9 cellular contexts compared by ENCODE assay signal in genomic region chr6:127539292-127539691, GRCh38. TPM values are rescaled to one million over a fixed set of nuclear protein-coding genes. Genes with fewer than 3 reads are reported as not detected.
DNase-seq lines count a peak whose midpoint lies in the region; ATAC-seq and TF ChIP-seq lines count a peak whose summit lies in the region.
"Had no signal": no experiment of that assay in that cellular context is flagged by ENCODE, and none has a peak within 500 bp of the region (broad histone marks: within the 10 kb centered on the region; RNA-seq: fewer than 3 reads in every experiment).

No MANE protein-coding gene starts in this region.

- H3K36me3 ChIP-seq in OCI-LY7 (ENCODE audit: insufficient read depth, low read length): no peaks in the 10 kb centered on the region
- H3K36me3 ChIP-seq in vagina: no peaks in the 10 kb centered on the region

- no peaks in the 10 kb centered on the region for H4K20me1 ChIP-seq in OCI-LY7 (ENCODE audit: insufficient read depth, low read length)

- POLR2A ChIA-PET in OCI-LY7 (lab: Charles Lee): interaction anchor here (0.6 to 1.0 kb wide), 6 partner anchors 24 to 1438 kb away, joined by 3 to 7 read pairs (median 3); no protein-coding TSS in a partner anchor

- intact Hi-C loops in OCI-LY7 (cut with micrococcal nuclease; ENCODE audit: unreplicated experiment) (loop anchor here (1.0 to 5.0 kb wide), 3 partner anchors 74 to 352 kb away; no protein-coding TSS in a partner anchor), vagina (cut with DNase I) (loop anchor here (10.0 kb wide), 2 partner anchors 74 to 234 kb away; no protein-coding TSS in a partner anchor)

- no peaks in the 10 kb centered on the region for H3K4me1 ChIP-seq in OCI-LY7 (ENCODE audit: insufficient read depth, low read length, poor library complexity, severe bottlenecking)
- H3K4me1 ChIP-seq in vagina: no peaks in the 10 kb centered on the region

- ATAC-seq in HG02623 (IDR thresholded peaks at IDR 0.05; ENCODE audit: unreplicated experiment): peak; percentile 56
- ATAC-seq in HG03469 (IDR thresholded peaks at IDR 0.05; ENCODE audit: unreplicated experiment): no peak

- no TSS peak for BruUV-seq in OCI-LY7 (replicated peaks; lab: Mats Ljungman, UMichigan)

- no peak overlapping the region for H3K4me2 ChIP-seq in OCI-LY7 (ENCODE audit: low read length)

- no peaks in the 10 kb centered on the region for H3K9me2 ChIP-seq in OCI-LY7 (ENCODE audit: insufficient read depth, low read length)

- H3K36me3 Mint-ChIP-seq in activated naive CD4-positive, alpha-beta T cell treated with anti-CD3 and anti-CD28 coated beads, Interleukin-2, amount 10 ng/mL, durations not matched to agents 7 days and 5 days: no peaks in the 10 kb centered on the region

- H3K27ac Mint-ChIP-seq in activated naive CD4-positive, alpha-beta T cell treated with anti-CD3 and anti-CD28 coated beads, Interleukin-2, amount 10 ng/mL, durations not matched to agents 7 days and 5 days: no peak overlapping the region

- H3K27me3 Mint-ChIP-seq in activated naive CD4-positive, alpha-beta T cell treated with anti-CD3 and anti-CD28 coated beads, Interleukin-2, amount 10 ng/mL, durations not matched to agents 7 days and 5 days: peaks cover 23% of the 10 kb centered on the region

- TF ChIP-seq POLR2A in vagina (IDR thresholded peaks at IDR 0.05): no peak

- DNase-seq in ELR (ENCODE audit: low read depth) (peak; percentile 65), OCI-LY7 (ENCODE audit: low spot score) (peak; percentile 20), fibroblast of peridontal ligament (ENCODE audit: extremely low read depth) (peak; percentile 65), vagina (ENCODE audit: extremely low spot score in 2 of 2) (no peak), anterior cingulate cortex (lab: John Stamatoyannopoulos, UW) (no peak)
- DNase-seq in activated naive CD4-positive, alpha-beta T cell treated with anti-CD3 and anti-CD28 coated beads, Interleukin-2, amount 10 ng/mL, durations not matched to agents 7 days and 5 days: no peak

- H3K4me3 ChIP-seq in OCI-LY7 (ENCODE audit: low read depth, low read length, poor library complexity, severe bottlenecking) (no peak overlapping the region), vagina (no peak overlapping the region)

- H3K27me3 ChIP-seq in vagina: no peaks in the 10 kb centered on the region

- no peak overlapping the region for H3K27ac ChIP-seq in OCI-LY7 (ENCODE audit: low read depth, low read length, poor library complexity, severe bottlenecking)
- H3K27ac ChIP-seq in vagina: no peak overlapping the region

- H3K9me3 ChIP-seq in OCI-LY7 (ENCODE audit: low read length) (no peaks in the 10 kb centered on the region), vagina (no peaks in the 10 kb centered on the region)

- no peaks in the 10 kb centered on the region for H3K79me2 ChIP-seq in OCI-LY7 (ENCODE audit: insufficient read depth, low read depth, low read length)

- TF ChIP-seq CTCF in OCI-LY7 (conservative IDR thresholded peaks at IDR 0.05; ENCODE audit: low read length) (peak; percentile 78), vagina (IDR thresholded peaks at IDR 0.05) (peak in 2 of 3 experiments; percentile 21 to 48)

- CTCF ChIA-PET in OCI-LY7 (lab: Charles Lee; ENCODE audit: unreplicated experiment): no interaction called here
- CTCF ChIA-PET in activated naive CD4-positive, alpha-beta T cell treated with anti-CD3 and anti-CD28 coated beads, Interleukin-2, amount 10 ng/mL, durations not matched to agents 7 days and 5 days (lab: Charles Lee): interaction anchor here (0.7 to 6.2 kb wide), 21 partner anchors 9 to 788 kb away, joined by 3 to 60 read pairs (median 6); partner anchors contain the start of genes ECHDC1 and MTCL3

- H3K4me1 Mint-ChIP-seq in activated naive CD4-positive, alpha-beta T cell treated with anti-CD3 and anti-CD28 coated beads, Interleukin-2, amount 10 ng/mL, durations not matched to agents 7 days and 5 days: peaks cover 7% of the 10 kb centered on the region

- H2AFZ ChIP-seq in OCI-LY7 (ENCODE audit: low read length): no peak overlapping the region

- H3K4me3 Mint-ChIP-seq in activated naive CD4-positive, alpha-beta T cell treated with anti-CD3 and anti-CD28 coated beads, Interleukin-2, amount 10 ng/mL, durations not matched to agents 7 days and 5 days: no peak overlapping the region

- no peaks in the 10 kb centered on the region for H3K9me3 Mint-ChIP-seq in activated naive CD4-positive, alpha-beta T cell treated with anti-CD3 and anti-CD28 coated beads, Interleukin-2, amount 10 ng/mL, durations not matched to agents 7 days and 5 days

RNA-seq across cellular contexts. Expression of gene C6orf58, which starts 37.7 kb away (rescaled TPM):
- total RNA-seq in OCI-LY7 (2014; rRNA removed; shearing (Covaris generic)): not detected in 2 replicates
- total RNA-seq in OCI-LY7 (2022): not detected in 2 replicates
- not detected for total RNA-seq in vagina
- total RNA-seq: subcutaneous adipose tissue had no signal

Comparison
In these comparisons a context has a peak if more than half of its experiments do, and no peak if none do; other contexts are left out.
1. DNase-seq: peak in ELR (single experiment), OCI-LY7 (single experiment) and fibroblast of peridontal ligament (single experiment); none in vagina (0 of 2), activated naive CD4-positive, alpha-beta T cell treated with anti-CD3 and anti-CD28 coated beads, Interleukin-2, amount 10 ng/mL, durations not matched to agents 7 days and 5 days (single experiment) and anterior cingulate cortex (0 of 58).